In genomic region chr7:21413502-21413901, GRCh38 we compare ENCODE assay signal across 1 cellular context.
TF ChIP-seq lines count a peak whose summit lies in the region.

No MANE protein-coding gene starts in this region.

TF ChIP-seq in K562, 482 proteins besides CTCF, POLR2A, EP300 and RAD21 (continued from another document and continues in another):
- no peak for TF ChIP-seq ATF3 (IDR thresholded peaks at IDR 0.05)
- no peak for TF ChIP-seq ATF3 (CRISPR knock-in tag; conservative IDR thresholded peaks at IDR 0.05)
- TF ChIP-seq CTBP1 (IDR thresholded peaks at IDR 0.05; ENCODE audit: borderline replicate concordance): peak; percentile 41; the same call in 1 of the 2 replicates
- no peak for TF ChIP-seq NUFIP1 (IDR thresholded peaks at IDR 0.05; ENCODE audit: partially characterized antibody)
- 0 out of 2 replicates have a peak, but pooled peaks have one; percentile 21 for TF ChIP-seq NCOR1 (IDR thresholded peaks at IDR 0.05)
- no peak for TF ChIP-seq CLOCK (CRISPR knock-in tag; IDR thresholded peaks at IDR 0.05; ENCODE audit: borderline replicate concordance)
- no peak for TF ChIP-seq HNRNPLL (IDR thresholded peaks at IDR 0.05; ENCODE audit: low read depth, low read length, poor library complexity, severe bottlenecking)
- TF ChIP-seq USF2 (CRISPR knock-in tag; IDR thresholded peaks at IDR 0.05): no peak
- no peak for TF ChIP-seq CUX1 (CRISPR knock-in tag; IDR thresholded peaks at IDR 0.05)
- no peak for TF ChIP-seq CCNT2 (IDR thresholded peaks at IDR 0.05; ENCODE audit: borderline replicate concordance, extremely low read depth, insufficient read length, low read depth, low read length)
- no peak for TF ChIP-seq POU5F1 (IDR thresholded peaks at IDR 0.05; ENCODE audit: borderline replicate concordance, low read depth, low read length, partially characterized antibody)
- TF ChIP-seq ZNF407 (IDR thresholded peaks at IDR 0.05; ENCODE audit: low read depth): no peak
- TF ChIP-seq ZNF197 (CRISPR knock-in tag; IDR thresholded peaks at IDR 0.05; ENCODE audit: low read depth): no peak
- no peak for TF ChIP-seq ZNF551 (CRISPR knock-in tag; IDR thresholded peaks at IDR 0.05)
- no peak for TF ChIP-seq YY1 (IDR thresholded peaks at IDR 0.05; ENCODE audit: borderline replicate concordance in 1 of 3, control insufficient read depth in 1 of 3, extremely low read depth in 1 of 3, insufficient read depth in 3 of 3, insufficient read length in 1 of 3, insufficient replicate concordance in 2 of 3, low read depth in 1 of 3, low read length in 2 of 3)
- no peak for TF ChIP-seq BRF1 (IDR thresholded peaks at IDR 0.05; ENCODE audit: borderline replicate concordance, extremely low read depth, insufficient read length)
- no peak for TF ChIP-seq ZNF143 (CRISPR knock-in tag; IDR thresholded peaks at IDR 0.05)
- TF ChIP-seq ZNF717 (CRISPR knock-in tag; IDR thresholded peaks at IDR 0.05): no peak
- no peak for TF ChIP-seq SP2 (IDR thresholded peaks at IDR 0.05; ENCODE audit: extremely low read depth, low read depth, low read length, poor library complexity, severe bottlenecking)
- TF ChIP-seq CSDE1 (IDR thresholded peaks at IDR 0.05): no peak
- TF ChIP-seq ZNF384 (IDR thresholded peaks at IDR 0.05; ENCODE audit: low read depth, low read length): no peak
- TF ChIP-seq DACH1 (IDR thresholded peaks at IDR 0.05; ENCODE audit: partially characterized antibody): no peak
- TF ChIP-seq TFAP4 (CRISPR knock-in tag; IDR thresholded peaks at IDR 0.05; ENCODE audit: borderline replicate concordance): no peak
- TF ChIP-seq SOX6 (IDR thresholded peaks at IDR 0.05): peak; percentile 37; the same call in 1 of the 2 replicates
- no peak for TF ChIP-seq CBX1 (IDR thresholded peaks at IDR 0.05; ENCODE audit: low read depth)
- no peak for TF ChIP-seq PML (IDR thresholded peaks at IDR 0.05; ENCODE audit: low read length)
- no peak for TF ChIP-seq RNF2 (IDR thresholded peaks at IDR 0.05)
- TF ChIP-seq XRCC5 (IDR thresholded peaks at IDR 0.05; ENCODE audit: low read depth, low read length): no peak
- no peak for TF ChIP-seq E4F1 (CRISPR knock-in tag; IDR thresholded peaks at IDR 0.05; ENCODE audit: borderline replicate concordance)
- TF ChIP-seq RCOR1 (IDR thresholded peaks at IDR 0.05; ENCODE audit: borderline replicate concordance in 1 of 2, low read depth in 2 of 2, low read length in 2 of 2): peak in 1 of 2 experiments; percentile 46; a peak in 1 of 4 replicates
- TF ChIP-seq FOXP1 (CRISPR knock-in tag; IDR thresholded peaks at IDR 0.05): no peak
- TF ChIP-seq ZNF354B (CRISPR knock-in tag; IDR thresholded peaks at IDR 0.05): no peak
- peak; percentile 94 for TF ChIP-seq ESRRA (IDR thresholded peaks at IDR 0.05; ENCODE audit: borderline replicate concordance, low read depth)
- no peak for TF ChIP-seq WHSC1 (IDR thresholded peaks at IDR 0.05; ENCODE audit: low read length)
- TF ChIP-seq TAF9B (IDR thresholded peaks at IDR 0.05; ENCODE audit: partially characterized antibody): no peak
- TF ChIP-seq ASH1L (IDR thresholded peaks at IDR 0.05; ENCODE audit: borderline replicate concordance, low read depth, partially characterized antibody): no peak
- no peak for TF ChIP-seq ZNF280B (CRISPR knock-in tag; IDR thresholded peaks at IDR 0.05)
